Comparison of ENCODE assay signal across 8 cellular contexts in genomic region chr3:81760924-81761903, GRCh38. TPM values are rescaled to one million over a fixed set of nuclear protein-coding genes. Genes with fewer than 3 reads are reported as not detected.
DNase-seq lines count a peak whose midpoint lies in the region; ATAC-seq, FAIRE-seq and TF ChIP-seq lines count a peak whose summit lies in the region.

GBE1 (minus strand) TSS chr3:81761645; CDS start chr3:81761517, 128 bp downstream.

- H3K27me3 ChIP-seq in breast epithelium = no peaks in the 10 kb centered on the region
- no peaks in the 10 kb centered on the region for H3K27me3 ChIP-seq in small intestine (ENCODE audit: control insufficient read depth in 2 of 2, insufficient read depth in 2 of 2, low read length in 2 of 2)

- peak; percentile 90 for DNase-seq in ACHN
- DNase-seq in NCI-H2196 (lab: John Stamatoyannopoulos, UW; ENCODE audit: unreplicated experiment) = peak; percentile 74
- DNase-seq in breast epithelium (ENCODE audit: low spot score in 2 of 2) = peak; percentile 87 to 91
- DNase-seq in iPS-NIHi11 (ENCODE audit: low spot score) = peak; percentile 91
- DNase-seq in small intestine = peak; percentile 92

- peak; percentile 62 for TF ChIP-seq CTCF in VCaP (conservative IDR thresholded peaks at IDR 0.05)
- TF ChIP-seq CTCF in breast epithelium (IDR thresholded peaks at IDR 0.05) = peak in 2 of 3 donors; percentile 16 to 41

- in situ Hi-C loops in ACHN (cut with HindIII; ENCODE audit: low pct_ligation_motif_present, low pct_unique_long_range_greater_than_20kb, low sequenced_read_pairs) = no loop called here

- H3K4me1 ChIP-seq in breast epithelium (peaks cover 0 to 7% of the 10 kb centered on the region in 2 donors), small intestine (ENCODE audit: control insufficient read depth in 2 of 2, insufficient read depth in 1 of 2, low read depth in 1 of 2, low read length in 1 of 2) (peaks cover 0 to 3% of the 10 kb centered on the region in 2 donors)

- H3K9me3 ChIP-seq in breast epithelium = no peaks in the 10 kb centered on the region
- H3K9me3 ChIP-seq in small intestine (ENCODE audit: control insufficient read depth, low read depth) = no peaks in the 10 kb centered on the region

- TF ChIP-seq POLR2A in breast epithelium (IDR thresholded peaks at IDR 0.05) = peak; percentile 59

- no peaks in the 10 kb centered on the region for H3K36me3 ChIP-seq in breast epithelium
- H3K36me3 ChIP-seq in small intestine (ENCODE audit: control insufficient read depth in 2 of 2, insufficient read depth in 2 of 2, low read length in 2 of 2) = no peaks in the 10 kb centered on the region

- H3K27ac ChIP-seq in VCaP = peak within 1 kb of the TSS; percentile 98
- H3K27ac ChIP-seq in breast epithelium = peak within 1 kb of the TSS; percentile 93 to 99
- peak within 1 kb of the TSS; percentile 92 to 100 for H3K27ac ChIP-seq in small intestine (ENCODE audit: low read depth in 1 of 2, low read length in 1 of 2)

- WGBS in small intestine, 3 donors = 0 to 1% (median 0%) methylated on average over 73 to 88 of the region's 88 CpGs

- ATAC-seq in GM18858 (IDR thresholded peaks at IDR 0.05; ENCODE audit: unreplicated experiment) (peak; percentile 78), HG03095 (IDR thresholded peaks at IDR 0.05; ENCODE audit: unreplicated experiment) (peak; percentile 85)

- H3K4me3 ChIP-seq in breast epithelium (peak within 1 kb of the TSS; percentile 61 to 74 (median 70)), small intestine (ENCODE audit: low read depth in 1 of 2, low read length in 2 of 2) (peak within 1 kb of the TSS; percentile 67)

- intact Hi-C loops in breast epithelium (cut with DNase I; ENCODE audit: low total_unique reads) = no loop called here

- no peak for FAIRE-seq in small intestine (lab: Jason Lieb, UNC)

RNA-seq across cellular contexts. Expression of gene GBE1, which starts in this region (rescaled TPM):
- 100 to 1,000 TPM in 1 of 3 donors, 10 to 100 TPM in 2; 34.4 to 148 (median 49.8) TPM for total RNA-seq in breast epithelium
- 10 to 100 TPM in 1 of 3 donors, 1 to 10 TPM in 2; 8.9 to 14.3 (median 10.0) TPM for polyA plus RNA-seq in small intestine

Comparison
In these comparisons a context has a peak if more than half of its experiments do, and no peak if none do; other contexts are left out.
1. Peak in every context shown above with its lines: DNase-seq, ATAC-seq, H3K4me3 ChIP-seq and H3K27ac ChIP-seq.